In genomic region chr6:124029535-124029934, GRCh38 we compare ENCODE assay signal across 29 cellular contexts.
"Had no signal": no experiment of that assay in that cellular context is flagged by ENCODE, and none has a peak within 500 bp of the region (broad histone marks: within the 10 kb centered on the region; RNA-seq: fewer than 3 reads in every experiment).

No MANE protein-coding gene starts in this region.

- H3K4me3 ChIP-seq: ascending aorta, cardiac muscle cell, MG63, SJCRH30, SK-N-MC had no signal

- H3K4me3 Mint-ChIP-seq: activated CD4-positive, alpha-beta memory T cell treated with anti-CD3 and anti-CD28 coated beads for 36 hours; activated CD4-positive, alpha-beta T cell treated with anti-CD3 and anti-CD28 coated beads for 36 hours; activated CD4-positive, alpha-beta T cell treated with anti-CD3 and anti-CD28 coated beads, Interleukin-2, amount 10 ng/mL, durations not matched to agents 7 days and 5 days; activated naive CD8-positive, alpha-beta T cell treated with anti-CD3 and anti-CD28 coated beads, Interleukin-2, amount 10 ng/mL, durations not matched to agents 7 days and 5 days; central memory CD8-positive, alpha-beta T cell; T-helper 1 cell treated with Interleukin-12 subunit alpha and Interleukin-12 subunit beta and Interleukin-4 antibody, amounts not matched to agents 30 μg/mL and 1 μg/mL, for 36 hours; T-helper 2 cell treated with Interferon-gamma antibody and Interleukin-4, amounts not matched to agents 5 μg/mL and 100 μg/mL, for 36 hours had no signal

- H3K4me1 ChIP-seq: ascending aorta, SJCRH30 had no signal

- H3K36me3 ChIP-seq: ascending aorta, cardiac muscle cell, MG63, SJCRH30 had no signal

- ATAC-seq: activated CD4-positive, alpha-beta T cell treated with anti-CD3 and anti-CD28 coated beads for 36 hours; activated CD4-positive, CD25-positive, alpha-beta regulatory T cell treated with anti-CD3 and anti-CD28 coated beads, Interleukin-2, amount 50 U/mL, for 24 hours; Panc1 had no signal

- H3K27me3 Mint-ChIP-seq: activated CD4-positive, alpha-beta memory T cell treated with anti-CD3 and anti-CD28 coated beads for 36 hours; activated CD4-positive, alpha-beta T cell treated with anti-CD3 and anti-CD28 coated beads for 36 hours; activated CD4-positive, alpha-beta T cell treated with anti-CD3 and anti-CD28 coated beads, Interleukin-2, amount 10 ng/mL, durations not matched to agents 7 days and 5 days; activated naive CD8-positive, alpha-beta T cell treated with anti-CD3 and anti-CD28 coated beads, Interleukin-2, amount 10 ng/mL, durations not matched to agents 7 days and 5 days; central memory CD8-positive, alpha-beta T cell had no signal

- H3K36me3 Mint-ChIP-seq: activated CD4-positive, alpha-beta memory T cell treated with anti-CD3 and anti-CD28 coated beads for 36 hours; activated naive CD8-positive, alpha-beta T cell treated with anti-CD3 and anti-CD28 coated beads, Interleukin-2, amount 10 ng/mL, durations not matched to agents 7 days and 5 days had no signal

- H3K27ac ChIP-seq: ascending aorta, cardiac muscle cell, SJCRH30, SK-N-MC had no signal

- H3K27me3 ChIP-seq: ascending aorta, cardiac muscle cell, MG63, SJCRH30 had no signal

- H3K27ac Mint-ChIP-seq: activated CD4-positive, alpha-beta memory T cell treated with anti-CD3 and anti-CD28 coated beads for 36 hours; activated CD4-positive, alpha-beta T cell treated with anti-CD3 and anti-CD28 coated beads for 36 hours; activated CD4-positive, alpha-beta T cell treated with anti-CD3 and anti-CD28 coated beads, Interleukin-2, amount 10 ng/mL, durations not matched to agents 7 days and 5 days; activated naive CD8-positive, alpha-beta T cell treated with anti-CD3 and anti-CD28 coated beads, Interleukin-2, amount 10 ng/mL, durations not matched to agents 7 days and 5 days; T-helper 1 cell treated with Interleukin-12 subunit alpha and Interleukin-12 subunit beta and Interleukin-4 antibody, amounts not matched to agents 30 μg/mL and 1 μg/mL, for 36 hours; T-helper 2 cell treated with Interferon-gamma antibody and Interleukin-4, amounts not matched to agents 5 μg/mL and 100 μg/mL, for 36 hours had no signal

- H3K4me1 Mint-ChIP-seq: activated CD4-positive, alpha-beta T cell treated with anti-CD3 and anti-CD28 coated beads for 36 hours; activated CD4-positive, alpha-beta T cell treated with anti-CD3 and anti-CD28 coated beads, Interleukin-2, amount 10 ng/mL, durations not matched to agents 7 days and 5 days; activated naive CD8-positive, alpha-beta T cell treated with anti-CD3 and anti-CD28 coated beads, Interleukin-2, amount 10 ng/mL, durations not matched to agents 7 days and 5 days; central memory CD8-positive, alpha-beta T cell had no signal

- H3K9me3 Mint-ChIP-seq: activated CD4-positive, alpha-beta T cell treated with anti-CD3 and anti-CD28 coated beads, Interleukin-2, amount 10 ng/mL, durations not matched to agents 7 days and 5 days; activated naive CD8-positive, alpha-beta T cell treated with anti-CD3 and anti-CD28 coated beads, Interleukin-2, amount 10 ng/mL, durations not matched to agents 7 days and 5 days; T-helper 1 cell treated with Interleukin-12 subunit alpha and Interleukin-12 subunit beta and Interleukin-4 antibody, amounts not matched to agents 30 μg/mL and 1 μg/mL, for 36 hours; T-helper 2 cell treated with Interferon-gamma antibody and Interleukin-4, amounts not matched to agents 5 μg/mL and 100 μg/mL, for 36 hours had no signal

- H3K9me3 ChIP-seq: ascending aorta, MG63, SJCRH30 had no signal

- DNase-seq: activated CD4-positive, alpha-beta memory T cell treated with anti-CD3 and anti-CD28 coated beads for 36 hours; activated CD4-positive, alpha-beta T cell treated with anti-CD3 and anti-CD28 coated beads for 36 hours; activated CD4-positive, alpha-beta T cell treated with anti-CD3 and anti-CD28 coated beads, Interleukin-2, amount 10 ng/mL, durations not matched to agents 7 days and 5 days; activated CD8-positive, alpha-beta memory T cell treated with anti-CD3 and anti-CD28 coated beads, Interleukin-2, amount 50 U/mL, for 48 hours; activated effector memory CD4-positive, alpha-beta T cell treated with Interleukin-2 at 50 U/mL for 16 hours; activated naive CD4-positive, alpha-beta T cell treated with anti-CD3 and anti-CD28 coated beads, Interleukin-2, amount 50 U/mL, for 16 hours; activated naive CD8-positive, alpha-beta T cell treated with anti-CD3 and anti-CD28 coated beads, Interleukin-2, amount 10 ng/mL, durations not matched to agents 7 days and 5 days; activated T-cell treated with anti-CD3 and anti-CD28 coated beads, Interleukin-2, amount 50 U/mL, for 48 hours; amygdala; Kasumi-1; KG1; MG63; NCI-H1048; NCI-H1436 treated with DMSO at 0.1 percent for 48 hours; NCI-H187 treated with DMSO at 0.1 percent for 48 hours; NCI-H2081; NCI-H2171; NCI-H510A; NCI-H526; SHP77; SJCRH30 had no signal
